In the genomic region with DNA sequence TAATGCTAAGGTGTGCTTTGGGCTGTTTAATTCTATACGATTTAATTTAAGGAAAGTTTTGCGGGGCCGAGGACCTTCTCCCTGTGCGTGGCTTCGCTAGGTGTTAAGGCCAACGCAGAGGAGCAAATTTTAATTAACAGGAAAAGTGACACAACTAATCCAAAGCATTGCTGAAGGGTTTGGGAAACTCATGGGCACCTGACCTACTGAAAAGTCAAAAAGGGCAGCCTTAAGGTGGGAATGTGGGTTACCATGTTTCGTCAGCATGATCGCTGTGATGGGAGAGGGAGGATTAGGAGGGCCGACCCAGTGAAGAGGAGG, we compare ENCODE assay signal across 1 cellular context.
TF ChIP-seq lines count a peak whose summit lies in the region.

No MANE protein-coding gene starts in this region.

TF ChIP-seq in HCT116, 20 proteins besides CTCF, POLR2A, EP300 and RAD21 (continued from another document):
- TF ChIP-seq, protein P1, sequence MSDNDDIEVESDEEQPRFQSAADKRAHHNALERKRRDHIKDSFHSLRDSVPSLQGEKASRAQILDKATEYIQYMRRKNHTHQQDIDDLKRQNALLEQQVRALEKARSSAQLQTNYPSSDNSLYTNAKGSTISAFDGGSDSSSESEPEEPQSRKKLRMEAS (IDR thresholded peaks at IDR 0.05) = no peak
- TF ChIP-seq ELF1 (IDR thresholded peaks at IDR 0.05; ENCODE audit: borderline replicate concordance, low read depth) (no peak), SP1 (IDR thresholded peaks at IDR 0.05; ENCODE audit: low read depth) (no peak), JUND (IDR thresholded peaks at IDR 0.05) (no peak), ZFX (IDR thresholded peaks at IDR 0.05) (no peak), EZH2phosphoT487 (IDR thresholded peaks at IDR 0.05; ENCODE audit: borderline replicate concordance) (no peak), SRF (IDR thresholded peaks at IDR 0.05; ENCODE audit: low read depth) (no peak), CEBPB (IDR thresholded peaks at IDR 0.05; ENCODE audit: low read depth) (no peak), TCF7L2 (IDR thresholded peaks at IDR 0.05; ENCODE audit: borderline replicate concordance, extremely low read depth, insufficient read depth, insufficient read length) (no peak), EZH2 (IDR thresholded peaks at IDR 0.05) (no peak)
- TF ChIP-seq, protein P2, sequence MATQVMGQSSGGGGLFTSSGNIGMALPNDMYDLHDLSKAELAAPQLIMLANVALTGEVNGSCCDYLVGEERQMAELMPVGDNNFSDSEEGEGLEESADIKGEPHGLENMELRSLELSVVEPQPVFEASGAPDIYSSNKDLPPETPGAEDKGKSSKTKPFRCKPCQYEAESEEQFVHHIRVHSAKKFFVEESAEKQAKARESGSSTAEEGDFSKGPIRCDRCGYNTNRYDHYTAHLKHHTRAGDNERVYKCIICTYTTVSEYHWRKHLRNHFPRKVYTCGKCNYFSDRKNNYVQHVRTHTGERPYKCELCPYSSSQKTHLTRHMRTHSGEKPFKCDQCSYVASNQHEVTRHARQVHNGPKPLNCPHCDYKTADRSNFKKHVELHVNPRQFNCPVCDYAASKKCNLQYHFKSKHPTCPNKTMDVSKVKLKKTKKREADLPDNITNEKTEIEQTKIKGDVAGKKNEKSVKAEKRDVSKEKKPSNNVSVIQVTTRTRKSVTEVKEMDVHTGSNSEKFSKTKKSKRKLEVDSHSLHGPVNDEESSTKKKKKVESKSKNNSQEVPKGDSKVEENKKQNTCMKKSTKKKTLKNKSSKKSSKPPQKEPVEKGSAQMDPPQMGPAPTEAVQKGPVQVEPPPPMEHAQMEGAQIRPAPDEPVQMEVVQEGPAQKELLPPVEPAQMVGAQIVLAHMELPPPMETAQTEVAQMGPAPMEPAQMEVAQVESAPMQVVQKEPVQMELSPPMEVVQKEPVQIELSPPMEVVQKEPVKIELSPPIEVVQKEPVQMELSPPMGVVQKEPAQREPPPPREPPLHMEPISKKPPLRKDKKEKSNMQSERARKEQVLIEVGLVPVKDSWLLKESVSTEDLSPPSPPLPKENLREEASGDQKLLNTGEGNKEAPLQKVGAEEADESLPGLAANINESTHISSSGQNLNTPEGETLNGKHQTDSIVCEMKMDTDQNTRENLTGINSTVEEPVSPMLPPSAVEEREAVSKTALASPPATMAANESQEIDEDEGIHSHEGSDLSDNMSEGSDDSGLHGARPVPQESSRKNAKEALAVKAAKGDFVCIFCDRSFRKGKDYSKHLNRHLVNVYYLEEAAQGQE (IDR thresholded peaks at IDR 0.05; ENCODE audit: low read depth) = no peak
- TF ChIP-seq, protein P3, sequence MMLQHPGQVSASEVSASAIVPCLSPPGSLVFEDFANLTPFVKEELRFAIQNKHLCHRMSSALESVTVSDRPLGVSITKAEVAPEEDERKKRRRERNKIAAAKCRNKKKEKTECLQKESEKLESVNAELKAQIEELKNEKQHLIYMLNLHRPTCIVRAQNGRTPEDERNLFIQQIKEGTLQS (IDR thresholded peaks at IDR 0.05) = no peak
TF ChIP-seq in HCT116: peak in this region for 0.
